In genomic region chr10:60536529-60537114, GRCh38 we compare ENCODE assay signal across 12 cellular contexts.
DNase-seq lines count a peak whose midpoint lies in the region; ATAC-seq and TF ChIP-seq lines count a peak whose summit lies in the region.
"Had no signal": no experiment of that assay in that cellular context is flagged by ENCODE, and none has a peak within 500 bp of the region (broad histone marks: within the 10 kb centered on the region; RNA-seq: fewer than 3 reads in every experiment).

No MANE protein-coding gene starts in this region.

- H3K36me3 ChIP-seq in A673 (ENCODE audit: insufficient read depth, low read length, poor library complexity, severe bottlenecking) (no peaks in the 10 kb centered on the region), fibroblast of lung (ENCODE audit: control insufficient read depth, insufficient read depth, low read length) (no peaks in the 10 kb centered on the region)
- H3K36me3 ChIP-seq: transverse colon had no signal

- DNase-seq in A673 (ENCODE audit: low spot score) (peak; percentile 40), fibroblast of lung (ENCODE audit: low read depth in 2 of 2) (peak; percentile 51 to 91), MV-4-11 (lab: John Stamatoyannopoulos, UW) (no peak), posterior vena cava (ENCODE audit: low spot score) (no peak)
- DNase-seq: cortex of kidney, NCI-H1092, OCI-M1, transverse colon had no signal

- intact Hi-C loops in A673 (cut with micrococcal nuclease; ENCODE audit: unreplicated experiment) (no loop called here), posterior vena cava (cut with DNase I) (no loop called here)

- H3K4me1 ChIP-seq in A673 (ENCODE audit: insufficient read depth, low read length, poor library complexity, severe bottlenecking) (peaks cover 18% of the 10 kb centered on the region), fibroblast of lung (ENCODE audit: control insufficient read depth, extremely low read depth, insufficient read depth, low read length) (no peaks in the 10 kb centered on the region)

- H3K27me3 ChIP-seq in A673 (replicated peaks; ENCODE audit: insufficient read depth, low read depth, low read length, poor library complexity) (no peaks in the 10 kb centered on the region), fibroblast of lung (ENCODE audit: control insufficient read depth, insufficient read depth, low read length) (no peaks in the 10 kb centered on the region)
- H3K27me3 ChIP-seq: transverse colon had no signal

- H3K4me3 ChIP-seq in A673 (ENCODE audit: low read depth, low read length, poor library complexity, severe bottlenecking): no peak overlapping the region
- H3K4me3 ChIP-seq in fibroblast of lung (replicated peaks in 1 of 4; ENCODE audit: control extremely low read depth in 1 of 4, insufficient read depth in 1 of 4, low read depth in 3 of 4, low read length in 4 of 4): no peak overlapping the region
- H3K4me3 ChIP-seq: transverse colon had no signal

- BruUV-seq in A673 (replicated peaks; lab: Mats Ljungman, UMichigan): no TSS peak

- no peak overlapping the region for H3K9ac ChIP-seq in fibroblast of lung (ENCODE audit: insufficient read depth, low read length)

- no peak overlapping the region for H3K4me2 ChIP-seq in fibroblast of lung (ENCODE audit: extremely low read depth, insufficient read depth, low read length)

- H4K20me1 ChIP-seq in fibroblast of lung (ENCODE audit: control insufficient read depth, extremely low read depth, insufficient read depth, low read length): no peaks in the 10 kb centered on the region

- POLR2A ChIA-PET in A673 (lab: Charles Lee; ENCODE audit: low non-redundant PET): no interaction called here

- TF ChIP-seq CTCF in A673 (conservative IDR thresholded peaks at IDR 0.05; ENCODE audit: low read depth, low read length) (no peak), fibroblast of lung (conservative IDR thresholded peaks at IDR 0.05 in 1 of 2, IDR thresholded peaks at IDR 0.05 in 1 of 2; ENCODE audit: low read depth in 1 of 2, low read length in 2 of 2) (no peak)

- H2AFZ ChIP-seq in fibroblast of lung (ENCODE audit: low read length): no peak overlapping the region

- no peaks in the 10 kb centered on the region for H3K9me3 ChIP-seq in A673 (ENCODE audit: low read depth, low read length, poor library complexity, severe bottlenecking)
- H3K9me3 ChIP-seq in fibroblast of lung (ENCODE audit: control insufficient read depth, insufficient read depth, low read depth, low read length): no peaks in the 10 kb centered on the region
- H3K9me3 ChIP-seq: transverse colon had no signal

- ATAC-seq in GM19463 (IDR thresholded peaks at IDR 0.05; ENCODE audit: unreplicated experiment) (peak; percentile 38), SK-N-SH treated with all-trans-retinoic acid at 6 μM for 48 hours (peak; percentile 89), GM18858 (IDR thresholded peaks at IDR 0.05; ENCODE audit: unreplicated experiment) (no peak), GM19023 (IDR thresholded peaks at IDR 0.05; ENCODE audit: unreplicated experiment) (no peak)

- CTCF ChIA-PET in A673 (lab: Charles Lee): no interaction called here

- H3K27ac ChIP-seq in A673 (ENCODE audit: low read depth, low read length, poor library complexity, severe bottlenecking) (no peak overlapping the region), fibroblast of lung (ENCODE audit: insufficient read depth, low read length) (no peak overlapping the region)
- H3K27ac ChIP-seq: transverse colon had no signal

- no peaks in the 10 kb centered on the region for H3K79me2 ChIP-seq in fibroblast of lung (ENCODE audit: control insufficient read depth, insufficient read depth, low read length)

TF ChIP-seq in SK-N-SH treated with all-trans-retinoic acid at 6 μM for 48 hours, 23 proteins besides CTCF, POLR2A, EP300 and RAD21:
- peak; percentile 96 for TF ChIP-seq ISL1 (CRISPR knock-in tag; IDR thresholded peaks at IDR 0.05)
- TF ChIP-seq TSHZ2 (CRISPR knock-in tag; IDR thresholded peaks at IDR 0.05): no peak
- no peak for TF ChIP-seq ESRRG (CRISPR knock-in tag; IDR thresholded peaks at IDR 0.05)
- no peak for TF ChIP-seq PATZ1 (CRISPR knock-in tag; IDR thresholded peaks at IDR 0.05; ENCODE audit: borderline replicate concordance)
- no peak for TF ChIP-seq GLIS3 (CRISPR knock-in tag; IDR thresholded peaks at IDR 0.05)
- no peak for TF ChIP-seq ZNF70 (CRISPR knock-in tag; IDR thresholded peaks at IDR 0.05)
- no peak for TF ChIP-seq CREB5 (CRISPR knock-in tag; IDR thresholded peaks at IDR 0.05; ENCODE audit: low read depth)
- no peak for TF ChIP-seq ZFP30 (CRISPR knock-in tag; IDR thresholded peaks at IDR 0.05)
- no peak for TF ChIP-seq ZNF8 (CRISPR knock-in tag; IDR thresholded peaks at IDR 0.05)
- TF ChIP-seq TOX (CRISPR knock-in tag; IDR thresholded peaks at IDR 0.05; ENCODE audit: borderline replicate concordance): 0 out of 2 replicates have a peak, but pooled peaks have one; percentile 19

Comparison
In these comparisons a context has a peak if more than half of its experiments do, and no peak if none do; other contexts are left out.
1. DNase-seq: peak in A673 (single experiment) and fibroblast of lung (2 of 2); none in MV-4-11 (single experiment) and posterior vena cava (single experiment).
2. ATAC-seq: peak in GM19463 (single experiment) and SK-N-SH treated with all-trans-retinoic acid at 6 μM for 48 hours (single experiment); none in GM18858 (single experiment) and GM19023 (single experiment).